Comparison of ENCODE assay signal across 15 cellular contexts in the genomic region with DNA sequence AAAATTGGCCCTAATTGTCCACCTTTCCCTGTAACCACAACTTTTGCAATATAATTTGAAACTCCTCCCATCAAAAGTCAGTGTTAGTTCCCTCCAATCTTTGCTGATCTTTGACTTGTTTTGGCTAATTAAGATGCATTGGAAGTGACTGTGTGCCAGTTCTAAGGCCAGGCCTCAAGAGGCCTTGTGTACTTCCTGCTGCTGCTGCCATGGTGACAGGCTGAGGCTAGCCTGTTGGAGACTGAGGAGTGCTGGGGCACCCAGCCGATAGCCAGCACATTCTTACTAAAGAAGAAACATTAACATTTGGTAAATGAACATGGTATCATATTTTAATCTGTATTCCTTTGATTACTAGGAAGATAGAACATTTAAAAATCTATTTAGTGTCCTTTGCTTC.
DNase-seq lines count a peak whose midpoint lies in the region; ATAC-seq and TF ChIP-seq lines count a peak whose summit lies in the region.
"Had no signal": no experiment of that assay in that cellular context is flagged by ENCODE, and none has a peak within 500 bp of the region (broad histone marks: within the 10 kb centered on the region; RNA-seq: fewer than 3 reads in every experiment).

No MANE protein-coding gene starts in this region.

- peaks cover 18% of the 10 kb centered on the region for H3K9me3 Mint-ChIP-seq in WTC11
- H3K9me3 Mint-ChIP-seq: CD4-positive, alpha-beta T cell had no signal

- H3K27me3 Mint-ChIP-seq in WTC11 (ENCODE audit: low read depth): no peaks in the 10 kb centered on the region
- H3K27me3 Mint-ChIP-seq: brain; CD4-positive, alpha-beta T cell had no signal

- ATAC-seq in WTC11: peak; percentile 82
- no peak for ATAC-seq in HG03378 (IDR thresholded peaks at IDR 0.05; ENCODE audit: unreplicated experiment)
- no peak for ATAC-seq in lower lobe of right lung

- no peak overlapping the region for H3K4me3 Mint-ChIP-seq in WTC11
- H3K4me3 Mint-ChIP-seq: brain; CD4-positive, alpha-beta T cell had no signal

- H3K27ac ChIP-seq in lower lobe of right lung: no peak overlapping the region

- TF ChIP-seq CTCF in WTC11 (IDR thresholded peaks at IDR 0.05) (no peak), lower lobe of right lung (IDR thresholded peaks at IDR 0.05) (no peak)

- no peaks in the 10 kb centered on the region for H3K27me3 ChIP-seq in lower lobe of right lung (ENCODE audit: low read depth)

- POLR2A ChIA-PET in WTC11 (lab: Charles Lee): interaction anchor here (0.6 kb wide), 1 partner anchor 49 kb away, joined by 5 read pairs; no protein-coding TSS in a partner anchor

- no peak overlapping the region; the same call in 1 of the 2 replicates for H3K27ac Mint-ChIP-seq in WTC11
- H3K27ac Mint-ChIP-seq: brain; CD4-positive, alpha-beta T cell had no signal

- no peaks in the 10 kb centered on the region for H3K4me1 ChIP-seq in lower lobe of right lung

- intact Hi-C loops in lower lobe of right lung (cut with DNase I): no loop called here

- H3K4me1 Mint-ChIP-seq in WTC11: peaks cover 25% of the 10 kb centered on the region

- H3K36me3 ChIP-seq in lower lobe of right lung: no peaks in the 10 kb centered on the region

- H3K36me3 Mint-ChIP-seq in WTC11: peaks cover 6% of the 10 kb centered on the region; the same call in 1 of the 2 replicates
- H3K36me3 Mint-ChIP-seq: brain had no signal

- peak; percentile 3 for DNase-seq in NCI-H1092 treated with DMSO at 0.1 percent for 48 hours (lab: John Stamatoyannopoulos, UW)
- DNase-seq in NCI-H1092 (lab: John Stamatoyannopoulos, UW): no peak
- peak; percentile 12 to 24 for DNase-seq in Kasumi-1 (lab: John Stamatoyannopoulos, UW)
- no peak for DNase-seq in WTC11 (ENCODE audit: low spot score)
- DNase-seq in iris pigment epithelial cell (ENCODE audit: low read depth): peak; percentile 38
- no peak for DNase-seq in lower lobe of right lung
- no peak for DNase-seq in activated effector memory CD4-positive, alpha-beta T cell treated with anti-CD3 and anti-CD28 coated beads, Interleukin-2, amount 50 U/mL, for 16 hours
- DNase-seq: activated CD4-positive, alpha-beta T cell treated with anti-CD3 and anti-CD28 coated beads, Interleukin-2, amount 50 U/mL, for 4 hours; activated gamma-delta T cell treated with Interleukin-2 at 50 U/mL for 16 hours; CD4-positive, alpha-beta T cell; MM.1S; posterior cingulate gyrus; T1000 had no signal

- CTCF ChIA-PET in WTC11 (lab: Charles Lee): interaction anchor here (0.6 kb wide), 1 partner anchor 135 kb away, joined by 3 read pairs; no protein-coding TSS in a partner anchor

- H3K4me3 ChIP-seq in lower lobe of right lung: no peak overlapping the region

- no peaks in the 10 kb centered on the region for H3K9me3 ChIP-seq in lower lobe of right lung

TF ChIP-seq in WTC11, 78 proteins besides CTCF, POLR2A, EP300 and RAD21 (continues in another document):
- TF ChIP-seq SMAD3 (CRISPR knock-in tag; IDR thresholded peaks at IDR 0.05; ENCODE audit: borderline replicate concordance) (no peak), GTF2I (CRISPR knock-in tag; conservative IDR thresholded peaks at IDR 0.05) (no peak), GABPB1 (CRISPR knock-in tag; IDR thresholded peaks at IDR 0.05) (no peak), NR2C2 (CRISPR knock-in tag; IDR thresholded peaks at IDR 0.05) (no peak), NR3C1 (CRISPR knock-in tag; conservative IDR thresholded peaks at IDR 0.05; ENCODE audit: low read depth) (no peak), ZBTB21 (CRISPR knock-in tag; IDR thresholded peaks at IDR 0.05; ENCODE audit: borderline replicate concordance) (no peak), ZNF263 (CRISPR knock-in tag; IDR thresholded peaks at IDR 0.05; ENCODE audit: low read depth) (no peak), ZNF138 (CRISPR knock-in tag; conservative IDR thresholded peaks at IDR 0.05) (no peak)
- TF ChIP-seq, protein P1, sequence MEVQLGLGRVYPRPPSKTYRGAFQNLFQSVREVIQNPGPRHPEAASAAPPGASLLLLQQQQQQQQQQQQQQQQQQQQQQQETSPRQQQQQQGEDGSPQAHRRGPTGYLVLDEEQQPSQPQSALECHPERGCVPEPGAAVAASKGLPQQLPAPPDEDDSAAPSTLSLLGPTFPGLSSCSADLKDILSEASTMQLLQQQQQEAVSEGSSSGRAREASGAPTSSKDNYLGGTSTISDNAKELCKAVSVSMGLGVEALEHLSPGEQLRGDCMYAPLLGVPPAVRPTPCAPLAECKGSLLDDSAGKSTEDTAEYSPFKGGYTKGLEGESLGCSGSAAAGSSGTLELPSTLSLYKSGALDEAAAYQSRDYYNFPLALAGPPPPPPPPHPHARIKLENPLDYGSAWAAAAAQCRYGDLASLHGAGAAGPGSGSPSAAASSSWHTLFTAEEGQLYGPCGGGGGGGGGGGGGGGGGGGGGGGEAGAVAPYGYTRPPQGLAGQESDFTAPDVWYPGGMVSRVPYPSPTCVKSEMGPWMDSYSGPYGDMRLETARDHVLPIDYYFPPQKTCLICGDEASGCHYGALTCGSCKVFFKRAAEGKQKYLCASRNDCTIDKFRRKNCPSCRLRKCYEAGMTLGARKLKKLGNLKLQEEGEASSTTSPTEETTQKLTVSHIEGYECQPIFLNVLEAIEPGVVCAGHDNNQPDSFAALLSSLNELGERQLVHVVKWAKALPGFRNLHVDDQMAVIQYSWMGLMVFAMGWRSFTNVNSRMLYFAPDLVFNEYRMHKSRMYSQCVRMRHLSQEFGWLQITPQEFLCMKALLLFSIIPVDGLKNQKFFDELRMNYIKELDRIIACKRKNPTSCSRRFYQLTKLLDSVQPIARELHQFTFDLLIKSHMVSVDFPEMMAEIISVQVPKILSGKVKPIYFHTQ (CRISPR knock-in tag; IDR thresholded peaks at IDR 0.05): no peak
- TF ChIP-seq, protein P2, sequence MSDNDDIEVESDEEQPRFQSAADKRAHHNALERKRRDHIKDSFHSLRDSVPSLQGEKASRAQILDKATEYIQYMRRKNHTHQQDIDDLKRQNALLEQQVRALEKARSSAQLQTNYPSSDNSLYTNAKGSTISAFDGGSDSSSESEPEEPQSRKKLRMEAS (CRISPR knock-in tag; IDR thresholded peaks at IDR 0.05): no peak
- TF ChIP-seq, protein P3, sequence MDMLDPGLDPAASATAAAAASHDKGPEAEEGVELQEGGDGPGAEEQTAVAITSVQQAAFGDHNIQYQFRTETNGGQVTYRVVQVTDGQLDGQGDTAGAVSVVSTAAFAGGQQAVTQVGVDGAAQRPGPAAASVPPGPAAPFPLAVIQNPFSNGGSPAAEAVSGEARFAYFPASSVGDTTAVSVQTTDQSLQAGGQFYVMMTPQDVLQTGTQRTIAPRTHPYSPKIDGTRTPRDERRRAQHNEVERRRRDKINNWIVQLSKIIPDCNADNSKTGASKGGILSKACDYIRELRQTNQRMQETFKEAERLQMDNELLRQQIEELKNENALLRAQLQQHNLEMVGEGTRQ (CRISPR knock-in tag; IDR thresholded peaks at IDR 0.05): no peak
- TF ChIP-seq, protein P4, sequence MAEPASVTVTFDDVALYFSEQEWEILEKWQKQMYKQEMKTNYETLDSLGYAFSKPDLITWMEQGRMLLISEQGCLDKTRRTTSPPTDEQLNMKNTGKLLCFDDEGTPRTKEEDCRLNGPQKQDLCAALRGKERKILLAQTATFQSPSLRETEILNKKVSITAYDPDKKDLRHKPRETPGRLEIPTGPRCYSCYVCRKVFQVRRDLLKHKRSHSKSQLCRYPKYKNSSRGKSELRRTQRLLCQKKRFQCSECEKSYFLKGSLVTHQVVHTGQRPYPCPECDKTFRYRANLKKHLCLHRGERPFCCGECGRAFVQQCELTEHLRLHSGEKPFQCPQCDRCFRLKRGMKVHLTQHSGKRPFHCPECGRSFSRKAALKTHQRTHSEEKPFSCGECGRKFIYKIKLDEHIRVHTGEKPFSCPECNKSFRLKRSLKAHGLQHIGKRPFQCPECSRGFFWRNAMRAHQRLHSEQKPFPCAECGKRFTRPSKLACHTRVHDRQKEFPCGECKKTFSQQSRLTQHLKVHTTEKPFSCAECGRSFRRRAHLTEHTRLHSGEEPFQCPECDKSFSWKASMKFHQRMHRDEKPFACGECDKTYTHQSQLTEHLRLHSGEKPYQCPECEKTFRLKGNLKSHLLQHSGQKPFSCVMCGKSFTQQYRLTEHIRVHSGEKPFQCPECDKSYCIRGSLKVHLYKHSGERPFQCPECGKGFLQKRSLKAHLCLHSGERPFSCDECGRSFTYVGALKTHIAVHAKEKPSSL (CRISPR knock-in tag; conservative IDR thresholded peaks at IDR 0.05): no peak
- TF ChIP-seq, protein P5, sequence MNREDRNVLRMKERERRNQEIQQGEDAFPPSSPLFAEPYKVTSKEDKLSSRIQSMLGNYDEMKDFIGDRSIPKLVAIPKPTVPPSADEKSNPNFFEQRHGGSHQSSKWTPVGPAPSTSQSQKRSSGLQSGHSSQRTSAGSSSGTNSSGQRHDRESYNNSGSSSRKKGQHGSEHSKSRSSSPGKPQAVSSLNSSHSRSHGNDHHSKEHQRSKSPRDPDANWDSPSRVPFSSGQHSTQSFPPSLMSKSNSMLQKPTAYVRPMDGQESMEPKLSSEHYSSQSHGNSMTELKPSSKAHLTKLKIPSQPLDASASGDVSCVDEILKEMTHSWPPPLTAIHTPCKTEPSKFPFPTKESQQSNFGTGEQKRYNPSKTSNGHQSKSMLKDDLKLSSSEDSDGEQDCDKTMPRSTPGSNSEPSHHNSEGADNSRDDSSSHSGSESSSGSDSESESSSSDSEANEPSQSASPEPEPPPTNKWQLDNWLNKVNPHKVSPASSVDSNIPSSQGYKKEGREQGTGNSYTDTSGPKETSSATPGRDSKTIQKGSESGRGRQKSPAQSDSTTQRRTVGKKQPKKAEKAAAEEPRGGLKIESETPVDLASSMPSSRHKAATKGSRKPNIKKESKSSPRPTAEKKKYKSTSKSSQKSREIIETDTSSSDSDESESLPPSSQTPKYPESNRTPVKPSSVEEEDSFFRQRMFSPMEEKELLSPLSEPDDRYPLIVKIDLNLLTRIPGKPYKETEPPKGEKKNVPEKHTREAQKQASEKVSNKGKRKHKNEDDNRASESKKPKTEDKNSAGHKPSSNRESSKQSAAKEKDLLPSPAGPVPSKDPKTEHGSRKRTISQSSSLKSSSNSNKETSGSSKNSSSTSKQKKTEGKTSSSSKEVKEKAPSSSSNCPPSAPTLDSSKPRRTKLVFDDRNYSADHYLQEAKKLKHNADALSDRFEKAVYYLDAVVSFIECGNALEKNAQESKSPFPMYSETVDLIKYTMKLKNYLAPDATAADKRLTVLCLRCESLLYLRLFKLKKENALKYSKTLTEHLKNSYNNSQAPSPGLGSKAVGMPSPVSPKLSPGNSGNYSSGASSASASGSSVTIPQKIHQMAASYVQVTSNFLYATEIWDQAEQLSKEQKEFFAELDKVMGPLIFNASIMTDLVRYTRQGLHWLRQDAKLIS (CRISPR knock-in tag; IDR thresholded peaks at IDR 0.05; ENCODE audit: borderline replicate concordance): no peak

Comparison
In these comparisons a context has a peak if more than half of its experiments do, and no peak if none do; other contexts are left out.
1. DNase-seq: peak in NCI-H1092 treated with DMSO at 0.1 percent for 48 hours (single experiment), Kasumi-1 (2 of 2) and iris pigment epithelial cell (single experiment); none in NCI-H1092 (single experiment), WTC11 (single experiment), lower lobe of right lung (single experiment) and activated effector memory CD4-positive, alpha-beta T cell treated with anti-CD3 and anti-CD28 coated beads, Interleukin-2, amount 50 U/mL, for 16 hours (single experiment).